In the genomic region with DNA sequence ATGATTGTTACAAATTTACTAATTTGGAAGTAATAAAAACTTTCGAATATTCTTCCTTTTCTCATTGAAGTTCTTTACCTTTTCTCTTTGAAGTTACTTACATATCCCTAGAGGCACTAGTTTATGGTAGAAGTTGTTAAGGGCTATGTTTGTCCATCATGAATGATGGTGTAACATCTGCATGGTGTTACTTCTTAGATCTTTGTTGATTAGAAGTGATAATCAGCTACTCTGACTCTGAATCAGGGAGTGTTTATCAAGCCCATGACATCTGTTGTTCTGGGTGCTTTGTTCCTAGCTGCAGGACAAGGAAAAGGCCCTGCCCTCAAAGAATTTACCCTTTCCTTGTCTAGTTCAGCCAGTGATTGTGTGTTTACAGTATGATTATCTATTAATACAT, we compare ENCODE assay signal across 28 cellular contexts. TPM values are rescaled to one million over a fixed set of nuclear protein-coding genes. Genes with fewer than 3 reads are reported as not detected.
DNase-seq lines count a peak whose midpoint lies in the region; ATAC-seq, FAIRE-seq and TF ChIP-seq lines count a peak whose summit lies in the region.
"Had no signal": no experiment of that assay in that cellular context is flagged by ENCODE, and none has a peak within 500 bp of the region (broad histone marks: within the 10 kb centered on the region; RNA-seq: fewer than 3 reads in every experiment).

No MANE protein-coding gene starts in this region.

- FAIRE-seq in D721Med (lab: Jason Lieb, UNC) (peak; percentile 41), K562 (lab: Jason Lieb, UNC) (no peak)
- FAIRE-seq: H1, HepG2, islet of Langerhans, RCC 7860 had no signal

- peaks cover 3% of the 10 kb centered on the region for H3K36me3 Mint-ChIP-seq in nephron (ENCODE audit: low read depth)

- H3F3A ChIP-seq in SK-N-SH (replicated peaks; ENCODE audit: insufficient read depth) = no peaks in the 10 kb centered on the region

- TF ChIP-seq CTCF in SK-N-SH (IDR thresholded peaks at IDR 0.05) = no peak
- TF ChIP-seq CTCF in D721Med (IDR thresholded peaks at IDR 0.05; ENCODE audit: insufficient read depth, missing control alignments) = no peak
- TF ChIP-seq CTCF in K562 (IDR thresholded peaks at IDR 0.05 in 2 of 3, conservative IDR thresholded peaks at IDR 0.05 in 1 of 3; ENCODE audit: insufficient read depth in 2 of 3, low read depth in 1 of 3, low read length in 3 of 3) = no peak
- TF ChIP-seq CTCF in nephron (IDR thresholded peaks at IDR 0.05; ENCODE audit: unreplicated experiment in 3 of 3) = no peak

- CTCF ChIA-PET in SK-N-SH (lab: Yijun Ruan, JAX) = interaction anchor here (0.7 to 2.6 kb wide), 4 partner anchors 10 to 578 kb away, joined by 3 to 10 read pairs (median 6); no protein-coding TSS in a partner anchor
- CTCF ChIA-PET in K562 (lab: Yijun Ruan, JAX; ENCODE audit: low intra/inter-chr PET ratio) = no interaction called here
- CTCF ChIA-PET in HEK293T (lab: Yijun Ruan, JAX) = no interaction called here

- no peaks in the 10 kb centered on the region for H3K27me3 Mint-ChIP-seq in nephron (ENCODE audit: low read depth)
- H3K27me3 Mint-ChIP-seq: activated naive CD8-positive, alpha-beta T cell had no signal

- DNase-seq in SK-N-SH = peak; percentile 7
- DNase-seq in D721Med (ENCODE audit: insufficient read length, low spot score) = no peak
- peak in 1 of 4 experiments; percentile 21 for DNase-seq in K562 (ENCODE audit: extremely low read depth in 1 of 4, low spot score in 3 of 4)
- DNase-seq in NCI-H2196 treated with DMSO at 0.1 percent for 48 hours (lab: John Stamatoyannopoulos, UW; ENCODE audit: unreplicated experiment) = no peak
- no peak for DNase-seq in HEK293T (ENCODE audit: extremely low spot score)
- DNase-seq: 8988T; activated CD4-positive, CD25-positive, alpha-beta regulatory T cell; activated CD8-positive, alpha-beta T cell treated with anti-CD3 and anti-CD28 coated beads, Interleukin-2, amount 10 ng/mL, durations not matched to agents 7 days and 5 days; Calu3; esophagus squamous epithelium; gastrocnemius medialis; hippocampal formation; NCI-H1105; NCI-H2081; NCI-H446; NK-92 treated with Interleukin-12 subunit alpha and Interleukin-12 subunit beta, amount 100 ng/mL, for 24 hours; occipital lobe; stimulated activated CD4-positive, alpha-beta T cell treated with anti-CD3 and anti-CD28 coated beads, Interleukin-4, amount 100 ng/mL, for 4 hours; T-helper 9 cell had no signal

- no peaks in the 10 kb centered on the region for H3K27me3 ChIP-seq in SK-N-SH (ENCODE audit: insufficient read depth)
- H3K27me3 ChIP-seq in K562 (ENCODE audit: control insufficient read depth in 2 of 2, insufficient read depth in 2 of 2, low read length in 2 of 2) = no peaks in the 10 kb centered on the region
- H3K27me3 ChIP-seq: esophagus squamous epithelium, gastrocnemius medialis had no signal

- no peak; a peak in 1 of 4 replicates for TF ChIP-seq EP300 in SK-N-SH (IDR thresholded peaks at IDR 0.05; ENCODE audit: borderline replicate concordance in 1 of 2, low read depth in 1 of 2, low read length in 1 of 2)
- no peak for TF ChIP-seq EP300 in K562 (IDR thresholded peaks at IDR 0.05; ENCODE audit: low read length)

- H3K9me3 ChIP-seq in SK-N-SH = no peaks in the 10 kb centered on the region
- no peaks in the 10 kb centered on the region for H3K9me3 ChIP-seq in K562 (replicated peaks; ENCODE audit: control insufficient read depth, insufficient read depth, low read depth, low read length)
- H3K9me3 ChIP-seq: esophagus squamous epithelium, gastrocnemius medialis had no signal

- H2AFZ ChIP-seq in SK-N-SH (ENCODE audit: low read depth) (no peak overlapping the region), K562 (ENCODE audit: low read depth, low read length) (no peak overlapping the region)

- POLR2A ChIA-PET in SK-N-SH (lab: Yijun Ruan, JAX) = no interaction called here
- POLR2A ChIA-PET in K562 (lab: Yijun Ruan, JAX) = no interaction called here
- POLR2A ChIA-PET in HEK293T (lab: Yijun Ruan, JAX) = interaction anchor here (0.6 kb wide), 1 partner anchor 499 kb away, joined by 4 read pairs; no protein-coding TSS in a partner anchor

- H3K9me2 ChIP-seq in SK-N-SH = no peaks in the 10 kb centered on the region

- no peak for TF ChIP-seq POLR2A in K562 (conservative IDR thresholded peaks at IDR 0.05)

- H3K4me1 ChIP-seq in SK-N-SH (ENCODE audit: control insufficient read depth in 1 of 2, insufficient read depth in 2 of 2, low read depth in 1 of 2, low read length in 1 of 2) (peaks cover 10 to 36% of the 10 kb centered on the region in 2 experiments), K562 (replicated peaks in 1 of 2; ENCODE audit: control insufficient read depth in 2 of 2, insufficient read depth in 2 of 2, low read length in 2 of 2) (peaks cover 6 to 26% of the 10 kb centered on the region in 2 experiments; a peak in 3 of 5 replicates)

- no peak overlapping the region for H3K4me3 ChIP-seq in SK-N-SH (ENCODE audit: low read depth in 2 of 2, low read length in 1 of 2)
- H3K4me3 ChIP-seq in K562 = no peak overlapping the region
- H3K4me3 ChIP-seq: esophagus squamous epithelium, gastrocnemius medialis had no signal

- H4K20me1 ChIP-seq in SK-N-SH (ENCODE audit: insufficient read depth) (peaks cover 91% of the 10 kb centered on the region), K562 (replicated peaks; ENCODE audit: control insufficient read depth, insufficient read depth, low read length) (no peaks in the 10 kb centered on the region)

- 90% methylated on average over 1 of the region's 1 CpG for WGBS in SK-N-SH (ENCODE audit: low lambda C conversion rate)
- WGBS in K562 (ENCODE audit: insufficient coverage, low coverage, missing lambda C conversion rate) = 25% methylated on average over 1 of the region's 1 CpG

- H3K27ac Mint-ChIP-seq in nephron = peak overlapping the region in 2 of 3 experiments; percentile 23 to 49
- H3K27ac Mint-ChIP-seq: activated CD8-positive, alpha-beta T cell treated with anti-CD3 and anti-CD28 coated beads, Interleukin-2, amount 10 ng/mL, durations not matched to agents 7 days and 5 days; activated naive CD8-positive, alpha-beta T cell had no signal

- in situ Hi-C loops in K562 (cut with MboI) = loop anchor here (25.0 kb wide), 1 partner anchor 911 kb away; no protein-coding TSS in a partner anchor

- H3K79me2 ChIP-seq in SK-N-SH (ENCODE audit: insufficient read depth) = peaks cover 95% of the 10 kb centered on the region
- H3K79me2 ChIP-seq in K562 (ENCODE audit: control insufficient read depth, insufficient read depth, low read length) = peaks cover 37% of the 10 kb centered on the region

- intact Hi-C loops in K562 (cut with micrococcal nuclease) = no loop called here

- no peak for TF ChIP-seq RAD21 in SK-N-SH (IDR thresholded peaks at IDR 0.05; ENCODE audit: low read length)
- TF ChIP-seq RAD21 in K562 (CRISPR knock-in tag; conservative IDR thresholded peaks at IDR 0.05 in 1 of 2, IDR thresholded peaks at IDR 0.05 in 1 of 2) = no peak

- peaks cover 48% of the 10 kb centered on the region for H3K4me1 Mint-ChIP-seq in nephron

- H3K36me3 ChIP-seq in SK-N-SH (replicated peaks in 1 of 2; ENCODE audit: control insufficient read depth in 1 of 2, insufficient read depth in 2 of 2, low read length in 1 of 2) (no peaks in the 10 kb centered on the region), K562 (ENCODE audit: control insufficient read depth, insufficient read depth, low read length) (no peaks in the 10 kb centered on the region)
- H3K36me3 ChIP-seq: gastrocnemius medialis had no signal

- no peak overlapping the region for H3K4me3 Mint-ChIP-seq in nephron
- H3K4me3 Mint-ChIP-seq: activated CD8-positive, alpha-beta T cell treated with anti-CD3 and anti-CD28 coated beads, Interleukin-2, amount 10 ng/mL, durations not matched to agents 7 days and 5 days; activated naive CD8-positive, alpha-beta T cell had no signal

- H3K9me1 ChIP-seq in K562 (ENCODE audit: control insufficient read depth, insufficient read depth, low read length) = no peaks in the 10 kb centered on the region

- H3K4me2 ChIP-seq in SK-N-SH = no peak overlapping the region
- no peak overlapping the region for H3K4me2 ChIP-seq in K562 (ENCODE audit: insufficient read depth, low read length)

- H3K27ac ChIP-seq in SK-N-SH (ENCODE audit: low read depth in 2 of 2, low read length in 1 of 2) = peak overlapping the region in 1 of 2 experiments; percentile 60; a peak in 2 of 4 replicates
- no peak overlapping the region for H3K27ac ChIP-seq in K562 (ENCODE audit: extremely low read depth, low read depth, low read length)
- H3K27ac ChIP-seq: gastrocnemius medialis, HL-60 had no signal

- BruUV-seq in K562 (replicated peaks; lab: Mats Ljungman, UMichigan) = no TSS peak

- no peaks in the 10 kb centered on the region for H3K9me3 Mint-ChIP-seq in nephron

- ATAC-seq in SK-N-SH treated with all-trans-retinoic acid at 6 μM for 48 hours (no peak), K562 (peak; percentile 29; the same call in 1 of the 3 replicates), GM19035 (IDR thresholded peaks at IDR 0.05; ENCODE audit: unreplicated experiment) (no peak)
- ATAC-seq: activated CD8-positive, alpha-beta T cell treated with anti-CD3 and anti-CD28 coated beads, Interleukin-2, amount 10 ng/mL, durations not matched to agents 7 days and 5 days; gastrocnemius medialis had no signal

- no peak overlapping the region for H3K9ac ChIP-seq in SK-N-SH
- no peak overlapping the region for H3K9ac ChIP-seq in K562 (ENCODE audit: insufficient read depth in 1 of 2, low read depth in 2 of 2, low read length in 2 of 2)

TF ChIP-seq in HEK293T, 16 proteins besides CTCF, POLR2A, EP300 and RAD21:
- TF ChIP-seq CTBP1 (IDR thresholded peaks at IDR 0.05; ENCODE audit: borderline replicate concordance) = no peak
- no peak for TF ChIP-seq SUZ12 (IDR thresholded peaks at IDR 0.05)
TF ChIP-seq in HEK293T: peak in this region for 0.

RNA-seq across cellular contexts. Expression of gene MAP3K1, which starts 32.9 kb away (rescaled TPM):
- polyA plus RNA-seq in SK-N-SH (2012; rRNA removed) (2.2 and 3.5 TPM in 2 replicates), K562 (2011; rRNA removed) (9.7 and 11.1 TPM in 2 replicates), K562 (2014; fragmentation: Illumina TruSeq; extraction: Trizol) (6.7 and 7.5 TPM in 2 replicates), K562 (2014; fragmentation: Nextera tagmentation; extraction: Ambion mirVana) (1 to 10 TPM; 3.9 to 6.9 TPM), K562 (2014; rRNA removed) (4.7 and 4.9 TPM in 2 replicates)
- 3.0 and 3.6 TPM in 2 replicates for polyA plus RNA-seq in SK-N-SH (2012; cell fraction: cytosol; rRNA removed)
- 3.1 and 6.6 TPM in 2 replicates for polyA plus RNA-seq in SK-N-SH (2012; cell fraction: nucleus; rRNA removed)
- 6.2 and 19.0 TPM in 2 replicates for total RNA-seq in K562 (2011; cell fraction: chromatin; rRNA removed; ENCODE audit: low replicate concordance)
- total RNA-seq in K562 (2011; cell fraction: nucleolus; rRNA removed) = 4.0 and 5.5 TPM in 2 replicates
- 8.2 and 9.7 TPM in 2 replicates for total RNA-seq in K562 (2011; cell fraction: nucleoplasm; rRNA removed)
- total RNA-seq in K562 (2014; rRNA removed) (7.0 and 8.4 TPM in 2 replicates), K562 (2014; rRNA removed; fragmentation: Illumina TruSeq; extraction: Trizol) (13.7 and 14.7 TPM in 2 replicates), K562 (2015; rRNA removed; fragmentation: Illumina TruSeq; extraction: Trizol) (13.5 and 13.9 TPM in 2 replicates), K562 (2021) (9.9 and 10.7 TPM in 2 replicates)
- 2.5 and 5.2 TPM in 2 replicates for polyA plus RNA-seq in K562 (2011; cell fraction: cytosol; rRNA removed)
- 8.4 and 11.7 TPM in 2 replicates for polyA plus RNA-seq in K562 (2011; cell fraction: nucleus; rRNA removed)
- polyA plus RNA-seq in K562 (2012) = 5.0 TPM in 2 replicates
- 31.1 and 33.0 TPM in 2 replicates for polyA minus RNA-seq in K562 (2011; rRNA and poly(A)+ RNA removed)
- 9.0 and 11.6 TPM in 2 replicates for polyA minus RNA-seq in K562 (2011; cell fraction: cytosol; rRNA and poly(A)+ RNA removed)
- 8.8 and 15.7 TPM in 2 replicates for polyA minus RNA-seq in K562 (2011; cell fraction: nucleus; rRNA and poly(A)+ RNA removed)

Comparison
In these comparisons a context has a peak if more than half of its experiments do, and no peak if none do; other contexts are left out.
1. Of the 27 proteins assayed by ChIP-seq in both K562 and SK-N-SH: peak only in K562: none; only in SK-N-SH: GATA2 and MXI1; in both: none; in neither: 24; mixed calls (peak in some experiments, not most) for 1.